ENCODE assay signal across 8 cellular contexts in the genomic region with DNA sequence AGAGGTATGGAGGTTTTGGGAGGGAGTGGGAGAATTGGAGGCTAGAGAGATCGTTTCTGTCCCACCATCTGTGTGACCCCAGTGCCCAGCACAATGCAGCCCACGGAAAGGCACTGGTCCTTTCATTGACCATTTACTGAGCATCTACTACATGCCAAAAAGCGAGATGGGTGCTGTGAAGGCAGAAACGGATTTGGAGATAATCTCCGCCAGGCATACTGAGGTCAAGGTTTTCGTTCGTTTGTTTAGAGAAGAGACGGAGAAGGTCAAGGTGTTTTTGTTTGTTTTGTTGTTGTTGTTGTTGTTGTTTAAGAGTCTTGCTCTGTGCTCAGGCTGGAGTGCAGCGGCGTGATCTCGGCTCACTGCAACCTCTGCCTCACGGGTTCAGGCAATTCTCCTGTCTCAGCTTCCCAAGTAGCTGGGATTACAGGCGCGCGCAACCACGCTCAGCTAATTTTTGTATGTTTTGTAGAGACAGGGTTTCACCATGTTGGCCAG. TPM values are rescaled to one million over a fixed set of nuclear protein-coding genes. Genes with fewer than 3 reads are reported as not detected.
DNase-seq lines count a peak whose midpoint lies in the region; ATAC-seq, FAIRE-seq and TF ChIP-seq lines count a peak whose summit lies in the region.

No MANE protein-coding gene starts in this region.

- TF ChIP-seq CTCF in body of pancreas (IDR thresholded peaks at IDR 0.05): no peak
- TF ChIP-seq CTCF in lung (IDR thresholded peaks at IDR 0.05; ENCODE audit: control extremely low read depth, extremely low read depth): no peak
- no peak for TF ChIP-seq CTCF in type B pancreatic cell (conservative IDR thresholded peaks at IDR 0.05)

- peak overlapping the region; percentile 93 for H3K4me3 Mint-ChIP-seq in activated naive CD4-positive, alpha-beta T cell treated with anti-CD3 and anti-CD28 coated beads, Interleukin-2, amount 10 ng/mL, durations not matched to agents 7 days and 5 days
- H3K4me3 Mint-ChIP-seq in type B pancreatic cell: peak overlapping the region; percentile 95

- CTCF ChIA-PET in activated naive CD4-positive, alpha-beta T cell treated with anti-CD3 and anti-CD28 coated beads, Interleukin-2, amount 10 ng/mL, durations not matched to agents 7 days and 5 days (lab: Charles Lee): interaction anchor here (1.1 to 2.3 kb wide), 3 partner anchors 55 to 100 kb away, joined by 3 to 7 read pairs (median 7); a partner anchor contains a TSS

- FAIRE-seq in frontal cortex (lab: Jason Lieb, UNC): no peak

- H3K9me3 Mint-ChIP-seq in activated naive CD4-positive, alpha-beta T cell treated with anti-CD3 and anti-CD28 coated beads, Interleukin-2, amount 10 ng/mL, durations not matched to agents 7 days and 5 days: peaks cover 2% of the 10 kb centered on the region
- no peaks in the 10 kb centered on the region for H3K9me3 Mint-ChIP-seq in type B pancreatic cell

- H3K4me1 ChIP-seq in body of pancreas: peaks cover 22% of the 10 kb centered on the region
- H3K4me1 ChIP-seq in lung (ENCODE audit: control insufficient read depth in 2 of 2, insufficient read depth in 2 of 2, low read length in 2 of 2): peaks cover 0 to 5% of the 10 kb centered on the region in 2 donors

- no peaks in the 10 kb centered on the region for H3K36me3 ChIP-seq in body of pancreas (replicated peaks in 1 of 2; ENCODE audit: insufficient read depth in 1 of 2, low read depth in 2 of 2)
- no peaks in the 10 kb centered on the region for H3K36me3 ChIP-seq in lung (ENCODE audit: control insufficient read depth in 2 of 2, insufficient read depth in 2 of 2, low read length in 2 of 2)

- peaks cover 38% of the 10 kb centered on the region for H3K4me1 Mint-ChIP-seq in activated naive CD4-positive, alpha-beta T cell treated with anti-CD3 and anti-CD28 coated beads, Interleukin-2, amount 10 ng/mL, durations not matched to agents 7 days and 5 days
- peaks cover 17% of the 10 kb centered on the region for H3K4me1 Mint-ChIP-seq in type B pancreatic cell (ENCODE audit: unreplicated experiment)

- H3K36me3 Mint-ChIP-seq in activated naive CD4-positive, alpha-beta T cell treated with anti-CD3 and anti-CD28 coated beads, Interleukin-2, amount 10 ng/mL, durations not matched to agents 7 days and 5 days: peaks cover 10% of the 10 kb centered on the region
- peaks cover 4% of the 10 kb centered on the region for H3K36me3 Mint-ChIP-seq in type B pancreatic cell

- no peak for ATAC-seq in body of pancreas
- no peak for ATAC-seq in lung (ENCODE audit: insufficient read depth, low FRiP score)
- no peak for ATAC-seq in HG03521 (IDR thresholded peaks at IDR 0.05; ENCODE audit: unreplicated experiment)
- no peak for ATAC-seq in GM21447 (IDR thresholded peaks at IDR 0.05; ENCODE audit: unreplicated experiment)

- H3K9me3 ChIP-seq in body of pancreas: no peaks in the 10 kb centered on the region
- H3K9me3 ChIP-seq in lung (ENCODE audit: control insufficient read depth in 2 of 2, insufficient read depth in 1 of 2, low read length in 1 of 2): no peaks in the 10 kb centered on the region

- no peaks in the 10 kb centered on the region for H3K27me3 ChIP-seq in body of pancreas
- H3K27me3 ChIP-seq in lung (ENCODE audit: control insufficient read depth, insufficient read depth): no peaks in the 10 kb centered on the region

- TF ChIP-seq POLR2A in body of pancreas (IDR thresholded peaks at IDR 0.05): no peak

- intact Hi-C loops in body of pancreas (cut with DNase I): no loop called here

- H3K4me3 ChIP-seq in body of pancreas: peak overlapping the region; percentile 13 to 90
- peak overlapping the region; percentile 17 for H3K4me3 ChIP-seq in lung

- peaks cover 5% of the 10 kb centered on the region for H3K27me3 Mint-ChIP-seq in activated naive CD4-positive, alpha-beta T cell treated with anti-CD3 and anti-CD28 coated beads, Interleukin-2, amount 10 ng/mL, durations not matched to agents 7 days and 5 days
- H3K27me3 Mint-ChIP-seq in type B pancreatic cell: no peaks in the 10 kb centered on the region

- no peak for DNase-seq in activated naive CD4-positive, alpha-beta T cell treated with anti-CD3 and anti-CD28 coated beads, Interleukin-2, amount 10 ng/mL, durations not matched to agents 7 days and 5 days
- DNase-seq in activated naive CD4-positive, alpha-beta T cell (lab: John Stamatoyannopoulos, UW): no peak
- DNase-seq in body of pancreas (no peak), lung (ENCODE audit: low spot score) (no peak), type B pancreatic cell (ENCODE audit: extremely low spot score, unreplicated experiment) (peak; percentile 18), frontal cortex (ENCODE audit: low spot score in 2 of 2) (no peak)

- peak overlapping the region; percentile 95 for H3K27ac Mint-ChIP-seq in activated naive CD4-positive, alpha-beta T cell treated with anti-CD3 and anti-CD28 coated beads, Interleukin-2, amount 10 ng/mL, durations not matched to agents 7 days and 5 days
- peak overlapping the region; percentile 96 for H3K27ac Mint-ChIP-seq in type B pancreatic cell

- WGBS in body of pancreas, 2 donors: 58 to 72% methylated on average over 16 of the region's 16 CpGs
- 73 to 78% methylated on average over 16 of the region's 16 CpGs for WGBS in lung, 2 donors

- H3K27ac ChIP-seq in body of pancreas (peak overlapping the region; percentile 84 to 95 (median 88)), lung (ENCODE audit: low read depth in 1 of 2, low read length in 1 of 2) (peak overlapping the region; percentile 22 to 27)

RNA-seq across cellular contexts. Expression of a gene that starts 0.6 kb away (rescaled TPM):
- total RNA-seq in body of pancreas: 1 to 10 TPM; 6.2 to 7.6 TPM
- 10 to 100 TPM; 23.3 to 64.3 TPM for total RNA-seq in lung
- 1 to 10 TPM; 4.6 to 5.8 TPM for polyA plus RNA-seq in lung
- total RNA-seq in type B pancreatic cell (ENCODE audit: low replicate concordance): 16.7 and 19.5 TPM in 2 replicates
- 19.6 TPM for total RNA-seq in frontal cortex

RNA-seq across cellular contexts. Expression of a gene that starts 56.2 kb away (rescaled TPM):
- total RNA-seq in body of pancreas (1 to 10 TPM; 5.3 to 7.5 TPM), lung (10 to 100 TPM; 10.3 to 35.6 TPM), type B pancreatic cell (ENCODE audit: low replicate concordance) (19.7 and 20.2 TPM in 2 replicates), frontal cortex (73.8 TPM)
- 1 to 10 TPM; 3.2 to 5.1 TPM for polyA plus RNA-seq in lung
